Comparison of ENCODE assay signal across 1 cellular context in the genomic region with DNA sequence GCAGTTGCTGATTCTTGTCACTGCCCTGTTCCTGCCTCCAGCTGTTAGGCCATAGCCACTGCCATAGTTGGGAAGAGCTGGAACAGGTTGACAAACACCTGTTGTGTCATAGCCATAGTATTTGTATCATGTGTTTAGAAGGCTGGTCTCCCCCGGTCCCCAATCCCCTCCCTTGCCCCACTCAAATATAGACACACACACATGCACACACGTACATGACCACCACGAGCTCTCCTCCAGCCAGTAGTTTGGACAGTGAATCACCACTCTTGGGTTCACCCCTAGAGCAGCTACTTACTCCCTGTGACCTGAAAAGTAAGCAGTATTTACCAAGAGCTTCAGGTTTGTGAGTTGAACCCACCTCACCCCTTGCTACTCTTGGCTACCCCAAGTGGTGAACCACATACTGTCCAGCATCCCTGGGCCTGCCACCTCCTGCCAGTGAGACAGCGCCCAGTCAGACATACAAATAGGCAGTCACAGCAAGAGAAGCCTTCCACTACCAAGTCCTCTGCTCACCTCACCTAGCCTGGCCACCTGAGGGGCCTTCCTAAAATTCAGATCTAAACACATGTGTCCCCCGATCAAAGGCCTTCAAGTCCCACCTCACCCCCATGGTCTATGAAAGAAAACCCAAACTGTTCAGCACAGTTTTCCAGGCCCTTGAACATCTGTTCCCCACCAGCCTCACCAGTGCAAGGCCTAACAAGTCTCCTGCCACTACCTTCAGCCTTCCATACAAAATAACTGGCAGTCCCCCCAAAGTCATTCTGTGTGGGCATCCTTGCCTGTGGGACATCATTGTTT.
TF ChIP-seq lines count a peak whose summit lies in the region.

No MANE protein-coding gene starts in this region.

TF ChIP-seq in HepG2, 621 proteins besides CTCF, POLR2A, EP300 and RAD21 (continued from another document and continues in another):
- TF ChIP-seq, protein P1, sequence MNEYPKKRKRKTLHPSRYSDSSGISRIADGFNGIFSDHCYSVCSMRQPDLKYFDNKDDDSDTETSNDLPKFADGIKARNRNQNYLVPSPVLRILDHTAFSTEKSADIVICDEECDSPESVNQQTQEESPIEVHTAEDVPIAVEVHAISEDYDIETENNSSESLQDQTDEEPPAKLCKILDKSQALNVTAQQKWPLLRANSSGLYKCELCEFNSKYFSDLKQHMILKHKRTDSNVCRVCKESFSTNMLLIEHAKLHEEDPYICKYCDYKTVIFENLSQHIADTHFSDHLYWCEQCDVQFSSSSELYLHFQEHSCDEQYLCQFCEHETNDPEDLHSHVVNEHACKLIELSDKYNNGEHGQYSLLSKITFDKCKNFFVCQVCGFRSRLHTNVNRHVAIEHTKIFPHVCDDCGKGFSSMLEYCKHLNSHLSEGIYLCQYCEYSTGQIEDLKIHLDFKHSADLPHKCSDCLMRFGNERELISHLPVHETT (CRISPR knock-in tag; conservative IDR thresholded peaks at IDR 0.05): no peak
- TF ChIP-seq, protein P2, sequence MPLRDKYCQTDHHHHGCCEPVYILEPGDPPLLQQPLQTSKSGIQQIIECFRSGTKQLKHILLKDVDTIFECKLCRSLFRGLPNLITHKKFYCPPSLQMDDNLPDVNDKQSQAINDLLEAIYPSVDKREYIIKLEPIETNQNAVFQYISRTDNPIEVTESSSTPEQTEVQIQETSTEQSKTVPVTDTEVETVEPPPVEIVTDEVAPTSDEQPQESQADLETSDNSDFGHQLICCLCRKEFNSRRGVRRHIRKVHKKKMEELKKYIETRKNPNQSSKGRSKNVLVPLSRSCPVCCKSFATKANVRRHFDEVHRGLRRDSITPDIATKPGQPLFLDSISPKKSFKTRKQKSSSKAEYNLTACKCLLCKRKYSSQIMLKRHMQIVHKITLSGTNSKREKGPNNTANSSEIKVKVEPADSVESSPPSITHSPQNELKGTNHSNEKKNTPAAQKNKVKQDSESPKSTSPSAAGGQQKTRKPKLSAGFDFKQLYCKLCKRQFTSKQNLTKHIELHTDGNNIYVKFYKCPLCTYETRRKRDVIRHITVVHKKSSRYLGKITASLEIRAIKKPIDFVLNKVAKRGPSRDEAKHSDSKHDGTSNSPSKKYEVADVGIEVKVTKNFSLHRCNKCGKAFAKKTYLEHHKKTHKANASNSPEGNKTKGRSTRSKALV (CRISPR knock-in tag; IDR thresholded peaks at IDR 0.05): no peak
- TF ChIP-seq, protein P3, sequence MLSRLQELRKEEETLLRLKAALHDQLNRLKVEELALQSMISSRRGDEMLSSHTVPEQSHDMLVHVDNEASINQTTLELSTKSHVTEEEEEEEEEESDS (CRISPR knock-in tag; IDR thresholded peaks at IDR 0.05; ENCODE audit: borderline replicate concordance): no peak
- TF ChIP-seq ZNF775 (CRISPR knock-in tag; IDR thresholded peaks at IDR 0.05; ENCODE audit: borderline replicate concordance) (no peak), RNF2 (conservative IDR thresholded peaks at IDR 0.05; ENCODE audit: low read depth) (no peak), KLF6 (CRISPR knock-in tag; IDR thresholded peaks at IDR 0.05) (no peak), NFRKB (IDR thresholded peaks at IDR 0.05) (no peak), SP4 (CRISPR knock-in tag; IDR thresholded peaks at IDR 0.05) (peak; percentile 68; the same call in 1 of the 2 replicates), DPF2 (CRISPR knock-in tag; IDR thresholded peaks at IDR 0.05; ENCODE audit: borderline replicate concordance, low read depth) (no peak), KLF9 (CRISPR knock-in tag; IDR thresholded peaks at IDR 0.05; ENCODE audit: low read depth) (no peak), ATAD3A (CRISPR knock-in tag; IDR thresholded peaks at IDR 0.05) (no peak), NFKBIZ (CRISPR knock-in tag; IDR thresholded peaks at IDR 0.05) (no peak), WIZ (CRISPR knock-in tag; IDR thresholded peaks at IDR 0.05) (no peak), ZBTB1 (CRISPR knock-in tag; IDR thresholded peaks at IDR 0.05; ENCODE audit: borderline replicate concordance) (no peak), ZNF292 (CRISPR knock-in tag; IDR thresholded peaks at IDR 0.05; ENCODE audit: borderline replicate concordance, low read depth) (peak; percentile 39; the same call in 1 of the 2 replicates), ADNP (CRISPR knock-in tag; IDR thresholded peaks at IDR 0.05) (no peak), THYN1 (CRISPR knock-in tag; IDR thresholded peaks at IDR 0.05; ENCODE audit: borderline replicate concordance, low read depth) (no peak), ZNF207 (IDR thresholded peaks at IDR 0.05; ENCODE audit: borderline replicate concordance) (no peak), ZNF460 (CRISPR knock-in tag; IDR thresholded peaks at IDR 0.05; ENCODE audit: borderline replicate concordance) (no peak), XBP1 (CRISPR knock-in tag; IDR thresholded peaks at IDR 0.05) (no peak), RXRB (CRISPR knock-in tag; IDR thresholded peaks at IDR 0.05; ENCODE audit: borderline replicate concordance) (peak; percentile 36; the same call in 1 of the 2 replicates), ARID2 (CRISPR knock-in tag; IDR thresholded peaks at IDR 0.05; ENCODE audit: borderline replicate concordance) (no peak), CENPX (CRISPR knock-in tag; IDR thresholded peaks at IDR 0.05) (no peak), HHEX (CRISPR knock-in tag; IDR thresholded peaks at IDR 0.05) (no peak), ZNF563 (CRISPR knock-in tag; IDR thresholded peaks at IDR 0.05) (no peak), ZC3H13 (CRISPR knock-in tag; IDR thresholded peaks at IDR 0.05) (no peak), SMAD1 (CRISPR knock-in tag; IDR thresholded peaks at IDR 0.05; ENCODE audit: borderline replicate concordance, low read depth) (no peak), MAFF (IDR thresholded peaks at IDR 0.05; ENCODE audit: low read depth, low read length) (no peak), ZNF33B (CRISPR knock-in tag; IDR thresholded peaks at IDR 0.05) (0 out of 2 replicates have a peak, but pooled peaks have one; percentile 3), NCOA1 (CRISPR knock-in tag; IDR thresholded peaks at IDR 0.05) (no peak), BRD4 (CRISPR knock-in tag; IDR thresholded peaks at IDR 0.05) (no peak), ZFX (CRISPR knock-in tag; IDR thresholded peaks at IDR 0.05; ENCODE audit: low read depth) (peak; percentile 47), KLF15 (CRISPR knock-in tag; IDR thresholded peaks at IDR 0.05; ENCODE audit: borderline replicate concordance) (no peak), ZNF264 (CRISPR knock-in tag; IDR thresholded peaks at IDR 0.05) (no peak), MED13 (CRISPR knock-in tag; IDR thresholded peaks at IDR 0.05) (no peak)
- TF ChIP-seq, protein P4, sequence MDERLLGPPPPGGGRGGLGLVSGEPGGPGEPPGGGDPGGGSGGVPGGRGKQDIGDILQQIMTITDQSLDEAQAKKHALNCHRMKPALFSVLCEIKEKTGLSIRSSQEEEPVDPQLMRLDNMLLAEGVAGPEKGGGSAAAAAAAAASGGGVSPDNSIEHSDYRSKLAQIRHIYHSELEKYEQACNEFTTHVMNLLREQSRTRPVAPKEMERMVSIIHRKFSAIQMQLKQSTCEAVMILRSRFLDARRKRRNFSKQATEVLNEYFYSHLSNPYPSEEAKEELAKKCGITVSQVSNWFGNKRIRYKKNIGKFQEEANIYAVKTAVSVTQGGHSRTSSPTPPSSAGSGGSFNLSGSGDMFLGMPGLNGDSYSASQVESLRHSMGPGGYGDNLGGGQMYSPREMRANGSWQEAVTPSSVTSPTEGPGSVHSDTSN (CRISPR knock-in tag; IDR thresholded peaks at IDR 0.05): 0 out of 2 replicates have a peak, but pooled peaks have one; percentile 3
- TF ChIP-seq, protein P5, sequence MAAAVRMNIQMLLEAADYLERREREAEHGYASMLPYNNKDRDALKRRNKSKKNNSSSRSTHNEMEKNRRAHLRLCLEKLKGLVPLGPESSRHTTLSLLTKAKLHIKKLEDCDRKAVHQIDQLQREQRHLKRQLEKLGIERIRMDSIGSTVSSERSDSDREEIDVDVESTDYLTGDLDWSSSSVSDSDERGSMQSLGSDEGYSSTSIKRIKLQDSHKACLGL (CRISPR knock-in tag; IDR thresholded peaks at IDR 0.05): no peak
- TF ChIP-seq, protein P6, sequence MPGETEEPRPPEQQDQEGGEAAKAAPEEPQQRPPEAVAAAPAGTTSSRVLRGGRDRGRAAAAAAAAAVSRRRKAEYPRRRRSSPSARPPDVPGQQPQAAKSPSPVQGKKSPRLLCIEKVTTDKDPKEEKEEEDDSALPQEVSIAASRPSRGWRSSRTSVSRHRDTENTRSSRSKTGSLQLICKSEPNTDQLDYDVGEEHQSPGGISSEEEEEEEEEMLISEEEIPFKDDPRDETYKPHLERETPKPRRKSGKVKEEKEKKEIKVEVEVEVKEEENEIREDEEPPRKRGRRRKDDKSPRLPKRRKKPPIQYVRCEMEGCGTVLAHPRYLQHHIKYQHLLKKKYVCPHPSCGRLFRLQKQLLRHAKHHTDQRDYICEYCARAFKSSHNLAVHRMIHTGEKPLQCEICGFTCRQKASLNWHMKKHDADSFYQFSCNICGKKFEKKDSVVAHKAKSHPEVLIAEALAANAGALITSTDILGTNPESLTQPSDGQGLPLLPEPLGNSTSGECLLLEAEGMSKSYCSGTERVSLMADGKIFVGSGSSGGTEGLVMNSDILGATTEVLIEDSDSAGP (CRISPR knock-in tag; IDR thresholded peaks at IDR 0.05; ENCODE audit: borderline replicate concordance): no peak
- TF ChIP-seq, protein P7, sequence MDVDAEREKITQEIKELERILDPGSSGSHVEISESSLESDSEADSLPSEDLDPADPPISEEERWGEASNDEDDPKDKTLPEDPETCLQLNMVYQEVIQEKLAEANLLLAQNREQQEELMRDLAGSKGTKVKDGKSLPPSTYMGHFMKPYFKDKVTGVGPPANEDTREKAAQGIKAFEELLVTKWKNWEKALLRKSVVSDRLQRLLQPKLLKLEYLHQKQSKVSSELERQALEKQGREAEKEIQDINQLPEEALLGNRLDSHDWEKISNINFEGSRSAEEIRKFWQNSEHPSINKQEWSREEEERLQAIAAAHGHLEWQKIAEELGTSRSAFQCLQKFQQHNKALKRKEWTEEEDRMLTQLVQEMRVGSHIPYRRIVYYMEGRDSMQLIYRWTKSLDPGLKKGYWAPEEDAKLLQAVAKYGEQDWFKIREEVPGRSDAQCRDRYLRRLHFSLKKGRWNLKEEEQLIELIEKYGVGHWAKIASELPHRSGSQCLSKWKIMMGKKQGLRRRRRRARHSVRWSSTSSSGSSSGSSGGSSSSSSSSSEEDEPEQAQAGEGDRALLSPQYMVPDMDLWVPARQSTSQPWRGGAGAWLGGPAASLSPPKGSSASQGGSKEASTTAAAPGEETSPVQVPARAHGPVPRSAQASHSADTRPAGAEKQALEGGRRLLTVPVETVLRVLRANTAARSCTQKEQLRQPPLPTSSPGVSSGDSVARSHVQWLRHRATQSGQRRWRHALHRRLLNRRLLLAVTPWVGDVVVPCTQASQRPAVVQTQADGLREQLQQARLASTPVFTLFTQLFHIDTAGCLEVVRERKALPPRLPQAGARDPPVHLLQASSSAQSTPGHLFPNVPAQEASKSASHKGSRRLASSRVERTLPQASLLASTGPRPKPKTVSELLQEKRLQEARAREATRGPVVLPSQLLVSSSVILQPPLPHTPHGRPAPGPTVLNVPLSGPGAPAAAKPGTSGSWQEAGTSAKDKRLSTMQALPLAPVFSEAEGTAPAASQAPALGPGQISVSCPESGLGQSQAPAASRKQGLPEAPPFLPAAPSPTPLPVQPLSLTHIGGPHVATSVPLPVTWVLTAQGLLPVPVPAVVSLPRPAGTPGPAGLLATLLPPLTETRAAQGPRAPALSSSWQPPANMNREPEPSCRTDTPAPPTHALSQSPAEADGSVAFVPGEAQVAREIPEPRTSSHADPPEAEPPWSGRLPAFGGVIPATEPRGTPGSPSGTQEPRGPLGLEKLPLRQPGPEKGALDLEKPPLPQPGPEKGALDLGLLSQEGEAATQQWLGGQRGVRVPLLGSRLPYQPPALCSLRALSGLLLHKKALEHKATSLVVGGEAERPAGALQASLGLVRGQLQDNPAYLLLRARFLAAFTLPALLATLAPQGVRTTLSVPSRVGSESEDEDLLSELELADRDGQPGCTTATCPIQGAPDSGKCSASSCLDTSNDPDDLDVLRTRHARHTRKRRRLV (CRISPR knock-in tag; IDR thresholded peaks at IDR 0.05): no peak
- TF ChIP-seq, protein P8, sequence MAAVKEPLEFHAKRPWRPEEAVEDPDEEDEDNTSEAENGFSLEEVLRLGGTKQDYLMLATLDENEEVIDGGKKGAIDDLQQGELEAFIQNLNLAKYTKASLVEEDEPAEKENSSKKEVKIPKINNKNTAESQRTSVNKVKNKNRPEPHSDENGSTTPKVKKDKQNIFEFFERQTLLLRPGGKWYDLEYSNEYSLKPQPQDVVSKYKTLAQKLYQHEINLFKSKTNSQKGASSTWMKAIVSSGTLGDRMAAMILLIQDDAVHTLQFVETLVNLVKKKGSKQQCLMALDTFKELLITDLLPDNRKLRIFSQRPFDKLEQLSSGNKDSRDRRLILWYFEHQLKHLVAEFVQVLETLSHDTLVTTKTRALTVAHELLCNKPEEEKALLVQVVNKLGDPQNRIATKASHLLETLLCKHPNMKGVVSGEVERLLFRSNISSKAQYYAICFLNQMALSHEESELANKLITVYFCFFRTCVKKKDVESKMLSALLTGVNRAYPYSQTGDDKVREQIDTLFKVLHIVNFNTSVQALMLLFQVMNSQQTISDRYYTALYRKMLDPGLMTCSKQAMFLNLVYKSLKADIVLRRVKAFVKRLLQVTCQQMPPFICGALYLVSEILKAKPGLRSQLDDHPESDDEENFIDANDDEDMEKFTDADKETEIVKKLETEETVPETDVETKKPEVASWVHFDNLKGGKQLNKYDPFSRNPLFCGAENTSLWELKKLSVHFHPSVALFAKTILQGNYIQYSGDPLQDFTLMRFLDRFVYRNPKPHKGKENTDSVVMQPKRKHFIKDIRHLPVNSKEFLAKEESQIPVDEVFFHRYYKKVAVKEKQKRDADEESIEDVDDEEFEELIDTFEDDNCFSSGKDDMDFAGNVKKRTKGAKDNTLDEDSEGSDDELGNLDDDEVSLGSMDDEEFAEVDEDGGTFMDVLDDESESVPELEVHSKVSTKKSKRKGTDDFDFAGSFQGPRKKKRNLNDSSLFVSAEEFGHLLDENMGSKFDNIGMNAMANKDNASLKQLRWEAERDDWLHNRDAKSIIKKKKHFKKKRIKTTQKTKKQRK (IDR thresholded peaks at IDR 0.05; ENCODE audit: low read length): no peak
- TF ChIP-seq, protein P9, sequence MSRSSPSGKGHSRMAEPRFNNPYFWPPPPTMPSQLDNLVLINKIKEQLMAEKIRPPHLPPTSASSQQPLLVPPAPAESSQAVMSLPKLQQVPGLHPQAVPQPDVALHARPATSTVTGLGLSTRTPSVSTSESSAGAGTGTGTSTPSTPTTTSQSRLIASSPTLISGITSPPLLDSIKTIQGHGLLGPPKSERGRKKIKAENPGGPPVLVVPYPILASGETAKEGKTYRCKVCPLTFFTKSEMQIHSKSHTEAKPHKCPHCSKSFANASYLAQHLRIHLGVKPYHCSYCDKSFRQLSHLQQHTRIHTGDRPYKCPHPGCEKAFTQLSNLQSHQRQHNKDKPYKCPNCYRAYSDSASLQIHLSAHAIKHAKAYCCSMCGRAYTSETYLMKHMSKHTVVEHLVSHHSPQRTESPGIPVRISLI (CRISPR knock-in tag; IDR thresholded peaks at IDR 0.05; ENCODE audit: borderline replicate concordance): no peak
- TF ChIP-seq, protein P10, sequence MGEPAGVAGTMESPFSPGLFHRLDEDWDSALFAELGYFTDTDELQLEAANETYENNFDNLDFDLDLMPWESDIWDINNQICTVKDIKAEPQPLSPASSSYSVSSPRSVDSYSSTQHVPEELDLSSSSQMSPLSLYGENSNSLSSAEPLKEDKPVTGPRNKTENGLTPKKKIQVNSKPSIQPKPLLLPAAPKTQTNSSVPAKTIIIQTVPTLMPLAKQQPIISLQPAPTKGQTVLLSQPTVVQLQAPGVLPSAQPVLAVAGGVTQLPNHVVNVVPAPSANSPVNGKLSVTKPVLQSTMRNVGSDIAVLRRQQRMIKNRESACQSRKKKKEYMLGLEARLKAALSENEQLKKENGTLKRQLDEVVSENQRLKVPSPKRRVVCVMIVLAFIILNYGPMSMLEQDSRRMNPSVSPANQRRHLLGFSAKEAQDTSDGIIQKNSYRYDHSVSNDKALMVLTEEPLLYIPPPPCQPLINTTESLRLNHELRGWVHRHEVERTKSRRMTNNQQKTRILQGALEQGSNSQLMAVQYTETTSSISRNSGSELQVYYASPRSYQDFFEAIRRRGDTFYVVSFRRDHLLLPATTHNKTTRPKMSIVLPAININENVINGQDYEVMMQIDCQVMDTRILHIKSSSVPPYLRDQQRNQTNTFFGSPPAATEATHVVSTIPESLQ (CRISPR knock-in tag; conservative IDR thresholded peaks at IDR 0.05): no peak
